In the genomic region with DNA sequence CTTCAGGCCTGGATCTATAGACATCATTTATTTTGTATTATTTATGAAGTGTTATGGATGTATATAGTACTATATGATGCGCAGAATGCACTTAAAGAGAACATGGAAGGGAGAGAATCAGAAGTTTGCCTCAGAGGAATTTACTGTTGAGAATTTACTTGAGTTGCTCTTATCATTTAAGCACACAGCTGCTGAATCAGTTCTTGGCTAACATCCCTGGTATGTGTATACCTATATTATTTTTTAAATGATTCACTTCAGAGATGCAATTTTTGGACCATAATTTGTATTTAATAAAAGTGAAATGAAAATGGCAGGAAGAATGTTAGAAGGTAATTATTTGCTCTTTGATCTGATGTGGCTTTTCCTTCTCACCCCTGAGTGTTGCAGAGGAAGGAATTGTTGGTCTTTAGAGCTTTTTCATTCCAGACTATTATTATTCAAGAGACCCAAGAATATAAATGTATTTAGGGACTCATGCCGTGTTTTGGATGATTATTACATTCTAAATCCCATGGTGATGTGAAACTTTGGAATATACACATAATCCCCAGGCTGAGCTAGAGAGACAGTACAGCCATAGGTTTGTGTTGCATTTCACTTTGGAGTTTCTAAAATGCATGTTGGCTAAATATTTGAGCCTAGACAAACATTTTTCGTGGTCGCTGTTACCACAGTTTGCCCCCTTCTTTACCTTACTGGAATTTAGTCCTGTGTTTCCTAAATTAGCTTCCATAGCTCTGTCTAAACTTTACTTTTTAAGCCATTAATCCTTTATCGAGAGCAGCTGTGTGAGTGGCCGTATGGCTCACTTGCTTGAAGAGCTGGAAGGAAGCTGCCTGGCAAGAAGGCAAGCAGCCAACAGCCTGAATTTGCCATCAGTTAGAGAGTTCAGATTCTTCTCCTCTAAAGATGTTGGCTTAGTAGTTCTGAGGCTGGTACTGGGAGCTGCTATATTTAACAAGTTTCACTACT, we compare ENCODE assay signal across 1 cellular context.
TF ChIP-seq lines count a peak whose summit lies in the region.

No MANE protein-coding gene starts in this region.

TF ChIP-seq in SK-N-SH, 30 proteins besides CTCF, POLR2A, EP300 and RAD21 (continued from another document):
- TF ChIP-seq, protein P1, sequence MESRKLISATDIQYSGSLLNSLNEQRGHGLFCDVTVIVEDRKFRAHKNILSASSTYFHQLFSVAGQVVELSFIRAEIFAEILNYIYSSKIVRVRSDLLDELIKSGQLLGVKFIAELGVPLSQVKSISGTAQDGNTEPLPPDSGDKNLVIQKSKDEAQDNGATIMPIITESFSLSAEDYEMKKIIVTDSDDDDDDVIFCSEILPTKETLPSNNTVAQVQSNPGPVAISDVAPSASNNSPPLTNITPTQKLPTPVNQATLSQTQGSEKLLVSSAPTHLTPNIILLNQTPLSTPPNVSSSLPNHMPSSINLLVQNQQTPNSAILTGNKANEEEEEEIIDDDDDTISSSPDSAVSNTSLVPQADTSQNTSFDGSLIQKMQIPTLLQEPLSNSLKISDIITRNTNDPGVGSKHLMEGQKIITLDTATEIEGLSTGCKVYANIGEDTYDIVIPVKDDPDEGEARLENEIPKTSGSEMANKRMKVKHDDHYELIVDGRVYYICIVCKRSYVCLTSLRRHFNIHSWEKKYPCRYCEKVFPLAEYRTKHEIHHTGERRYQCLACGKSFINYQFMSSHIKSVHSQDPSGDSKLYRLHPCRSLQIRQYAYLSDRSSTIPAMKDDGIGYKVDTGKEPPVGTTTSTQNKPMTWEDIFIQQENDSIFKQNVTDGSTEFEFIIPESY (IDR thresholded peaks at IDR 0.05; ENCODE audit: borderline replicate concordance, low read depth), result no peak
- TF ChIP-seq YY1 (IDR thresholded peaks at IDR 0.05; ENCODE audit: low read depth) (no peak), POLR2AphosphoS5 (IDR thresholded peaks at IDR 0.05; ENCODE audit: low read depth, low read length) (no peak), ELF1 (IDR thresholded peaks at IDR 0.05) (no peak), RXRA (IDR thresholded peaks at IDR 0.05; ENCODE audit: borderline replicate concordance, low read depth) (no peak), NFIC (IDR thresholded peaks at IDR 0.05; ENCODE audit: borderline replicate concordance) (peak; percentile 77), MEF2A (IDR thresholded peaks at IDR 0.05; ENCODE audit: borderline replicate concordance, low read depth) (peak; percentile 43; the same call in 1 of the 2 replicates), JUND (IDR thresholded peaks at IDR 0.05) (peak; percentile 43), TCF12 (IDR thresholded peaks at IDR 0.05) (peak; percentile 59; the same call in 1 of the 2 replicates)
- TF ChIP-seq, protein P2, sequence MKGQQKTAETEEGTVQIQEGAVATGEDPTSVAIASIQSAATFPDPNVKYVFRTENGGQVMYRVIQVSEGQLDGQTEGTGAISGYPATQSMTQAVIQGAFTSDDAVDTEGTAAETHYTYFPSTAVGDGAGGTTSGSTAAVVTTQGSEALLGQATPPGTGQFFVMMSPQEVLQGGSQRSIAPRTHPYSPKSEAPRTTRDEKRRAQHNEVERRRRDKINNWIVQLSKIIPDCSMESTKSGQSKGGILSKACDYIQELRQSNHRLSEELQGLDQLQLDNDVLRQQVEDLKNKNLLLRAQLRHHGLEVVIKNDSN (IDR thresholded peaks at IDR 0.05; ENCODE audit: borderline replicate concordance, low read depth), result no peak
- TF ChIP-seq, protein P3, sequence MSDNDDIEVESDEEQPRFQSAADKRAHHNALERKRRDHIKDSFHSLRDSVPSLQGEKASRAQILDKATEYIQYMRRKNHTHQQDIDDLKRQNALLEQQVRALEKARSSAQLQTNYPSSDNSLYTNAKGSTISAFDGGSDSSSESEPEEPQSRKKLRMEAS (IDR thresholded peaks at IDR 0.05; ENCODE audit: low read depth), result no peak
- TF ChIP-seq, protein P4, sequence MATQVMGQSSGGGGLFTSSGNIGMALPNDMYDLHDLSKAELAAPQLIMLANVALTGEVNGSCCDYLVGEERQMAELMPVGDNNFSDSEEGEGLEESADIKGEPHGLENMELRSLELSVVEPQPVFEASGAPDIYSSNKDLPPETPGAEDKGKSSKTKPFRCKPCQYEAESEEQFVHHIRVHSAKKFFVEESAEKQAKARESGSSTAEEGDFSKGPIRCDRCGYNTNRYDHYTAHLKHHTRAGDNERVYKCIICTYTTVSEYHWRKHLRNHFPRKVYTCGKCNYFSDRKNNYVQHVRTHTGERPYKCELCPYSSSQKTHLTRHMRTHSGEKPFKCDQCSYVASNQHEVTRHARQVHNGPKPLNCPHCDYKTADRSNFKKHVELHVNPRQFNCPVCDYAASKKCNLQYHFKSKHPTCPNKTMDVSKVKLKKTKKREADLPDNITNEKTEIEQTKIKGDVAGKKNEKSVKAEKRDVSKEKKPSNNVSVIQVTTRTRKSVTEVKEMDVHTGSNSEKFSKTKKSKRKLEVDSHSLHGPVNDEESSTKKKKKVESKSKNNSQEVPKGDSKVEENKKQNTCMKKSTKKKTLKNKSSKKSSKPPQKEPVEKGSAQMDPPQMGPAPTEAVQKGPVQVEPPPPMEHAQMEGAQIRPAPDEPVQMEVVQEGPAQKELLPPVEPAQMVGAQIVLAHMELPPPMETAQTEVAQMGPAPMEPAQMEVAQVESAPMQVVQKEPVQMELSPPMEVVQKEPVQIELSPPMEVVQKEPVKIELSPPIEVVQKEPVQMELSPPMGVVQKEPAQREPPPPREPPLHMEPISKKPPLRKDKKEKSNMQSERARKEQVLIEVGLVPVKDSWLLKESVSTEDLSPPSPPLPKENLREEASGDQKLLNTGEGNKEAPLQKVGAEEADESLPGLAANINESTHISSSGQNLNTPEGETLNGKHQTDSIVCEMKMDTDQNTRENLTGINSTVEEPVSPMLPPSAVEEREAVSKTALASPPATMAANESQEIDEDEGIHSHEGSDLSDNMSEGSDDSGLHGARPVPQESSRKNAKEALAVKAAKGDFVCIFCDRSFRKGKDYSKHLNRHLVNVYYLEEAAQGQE (IDR thresholded peaks at IDR 0.05; ENCODE audit: low read depth, low read length), result no peak
